Comparison of ENCODE assay signal across 18 cellular contexts in genomic region chr7:27225005-27225934, GRCh38. TPM values are rescaled to one million over a fixed set of nuclear protein-coding genes. Genes with fewer than 3 reads are reported as not detected.
DNase-seq lines count a peak whose midpoint lies in the region; ATAC-seq and TF ChIP-seq lines count a peak whose summit lies in the region.
"Had no signal": no experiment of that assay in that cellular context is flagged by ENCODE, and none has a peak within 500 bp of the region (broad histone marks: within the 10 kb centered on the region; RNA-seq: fewer than 3 reads in every experiment).

No MANE protein-coding gene starts in this region.

- TF ChIP-seq CTCF in Panc1 (IDR thresholded peaks at IDR 0.05) (no peak), prostate gland (IDR thresholded peaks at IDR 0.05) (no peak)

- in situ Hi-C loops in Panc1 (cut with HindIII; ENCODE audit: low pct_unique_long_range_greater_than_20kb, low sequenced_read_pairs) = no loop called here

- no peak for DNase-seq in Panc1 (ENCODE audit: low read depth, low spot score)
- DNase-seq in prostate gland (ENCODE audit: low spot score) = no peak
- DNase-seq in NCI-H2171 (lab: John Stamatoyannopoulos, UW) = no peak
- no peak for DNase-seq in Ammon's horn (ENCODE audit: low spot score)
- no peak for DNase-seq in hepatic stellate cell (ENCODE audit: low spot score)
- DNase-seq: activated CD4-positive, alpha-beta T cell treated with anti-CD3 and anti-CD28 coated beads for 48 hours; foreskin fibroblast; MV-4-11; NCI-H2107; occipital lobe; SIG-M5; stimulated activated CD4-positive, alpha-beta T cell treated with anti-CD3 and anti-CD28 coated beads, Interleukin-12 subunit alpha, Interleukin-12 subunit beta, amount 100 ng/mL, for 4 hours; stimulated activated naive CD8-positive, alpha-beta T cell treated with anti-CD3 and anti-CD28 coated beads, Interleukin-15, amount 100 ng/mL, for 72 hours had no signal

- H3K27ac ChIP-seq in Panc1 (ENCODE audit: low read length) (no peak overlapping the region), iPS-20b (ENCODE audit: low read length) (no peak overlapping the region), prostate gland (no peak overlapping the region)

- no peak for TF ChIP-seq POLR2A in prostate gland (IDR thresholded peaks at IDR 0.05)

- H3K27me3 ChIP-seq in Panc1 (ENCODE audit: control insufficient read depth, insufficient read depth, low read length) (peaks cover 20% of the 10 kb centered on the region), iPS-20b (ENCODE audit: insufficient read depth, low read length) (peaks cover 100% of the 10 kb centered on the region), prostate gland (replicated peaks; ENCODE audit: insufficient read depth) (no peaks in the 10 kb centered on the region)

- 28% methylated on average over 53 of the region's 61 CpGs for WGBS in prostate gland

- BruUV-seq in Panc1 (replicated peaks; lab: Mats Ljungman, UMichigan) = no TSS peak

- H3K9ac ChIP-seq in ES-I3 (ENCODE audit: low read depth, low read length) (peak overlapping the region; percentile 8), iPS-20b (ENCODE audit: low read depth, low read length) (no peak overlapping the region)

- POLR2A ChIA-PET in Panc1 (lab: Charles Lee) = no interaction called here

- H3K36me3 ChIP-seq in ES-I3 (ENCODE audit: insufficient read depth, low read length) = no peaks in the 10 kb centered on the region
- no peaks in the 10 kb centered on the region for H3K36me3 ChIP-seq in Panc1 (ENCODE audit: control insufficient read depth, insufficient read depth, low read length)
- no peaks in the 10 kb centered on the region for H3K36me3 ChIP-seq in iPS-20b (ENCODE audit: insufficient read depth, low read depth, low read length)
- no peaks in the 10 kb centered on the region for H3K36me3 ChIP-seq in prostate gland

- CTCF ChIA-PET in Panc1 (lab: Charles Lee) = no interaction called here

- peak; percentile 35; the same call in 1 of the 2 replicates for ATAC-seq in Panc1
- ATAC-seq: activated naive CD4-positive, alpha-beta T cell treated with anti-CD3 and anti-CD28 coated beads, Interleukin-2, amount 50 U/mL, for 72 hours; stimulated activated naive CD8-positive, alpha-beta T cell treated with anti-CD3 and anti-CD28 coated beads, Interleukin-15, amount 100 ng/mL, for 72 hours had no signal

- H3K9me3 ChIP-seq in ES-I3 (ENCODE audit: control insufficient read depth, insufficient read depth, low read length) (no peaks in the 10 kb centered on the region), Panc1 (ENCODE audit: control insufficient read depth, insufficient read depth, low read depth, low read length) (no peaks in the 10 kb centered on the region), iPS-20b (ENCODE audit: insufficient read depth, low read depth, low read length) (no peaks in the 10 kb centered on the region), prostate gland (no peaks in the 10 kb centered on the region)

- H3K4me3 ChIP-seq in Panc1 (ENCODE audit: low read depth in 2 of 2, low read length in 2 of 2) = 0 out of 4 replicates have a peak overlapping the region, but pooled peaks of 1 of the 2 experiments have one; percentile 6
- H3K4me3 ChIP-seq in iPS-20b (ENCODE audit: low read length) = peak overlapping the region; percentile 47; the same call in 1 of the 2 replicates
- peak overlapping the region; percentile 4 to 19 for H3K4me3 ChIP-seq in prostate gland

- intact Hi-C loops in Panc1 (cut with micrococcal nuclease; ENCODE audit: unreplicated experiment) (no loop called here), prostate gland (cut with DNase I) (no loop called here)

- no peaks in the 10 kb centered on the region; the same call in 1 of the 2 replicates for H3K4me1 ChIP-seq in ES-I3 (ENCODE audit: insufficient read depth, low read length)
- peaks cover 3% of the 10 kb centered on the region; the same call in 1 of the 2 replicates for H3K4me1 ChIP-seq in Panc1 (ENCODE audit: control insufficient read depth, insufficient read depth, low read length)
- H3K4me1 ChIP-seq in iPS-20b (ENCODE audit: insufficient read depth, low read length) = peaks cover 7% of the 10 kb centered on the region; the same call in 1 of the 2 replicates
- H3K4me1 ChIP-seq in prostate gland (replicated peaks) = no peaks in the 10 kb centered on the region

RNA-seq across cellular contexts. Expression of gene EVX1, which starts 17.3 kb away (rescaled TPM):
- total RNA-seq in Panc1 (2021; ENCODE audit: unreplicated experiment) = 0.10 TPM
- 0.16 TPM for polyA plus RNA-seq in Panc1 (2012; ENCODE audit: insufficient read length)
- total RNA-seq in prostate gland = 1 to 10 TPM; 5.1 to 5.9 TPM
- total RNA-seq: activated naive CD4-positive, alpha-beta T cell treated with anti-CD3 and anti-CD28 coated beads, Interleukin-2, amount 50 U/mL, for 72 hours; bronchial epithelial cell; occipital lobe had no signal
- polyA plus RNA-seq: IgD-negative memory B cell had no signal

RNA-seq across cellular contexts. Expression of gene HOXA13, which starts 25.4 kb away (rescaled TPM):
- total RNA-seq in Panc1 (2021; ENCODE audit: unreplicated experiment) (1.2 TPM), prostate gland (10 to 100 TPM; 19.1 to 50.4 TPM)
- 0.64 TPM for polyA plus RNA-seq in Panc1 (2012; ENCODE audit: insufficient read length)
- total RNA-seq: activated naive CD4-positive, alpha-beta T cell treated with anti-CD3 and anti-CD28 coated beads, Interleukin-2, amount 50 U/mL, for 72 hours; occipital lobe had no signal
- polyA plus RNA-seq: IgD-negative memory B cell had no signal

RNA-seq across cellular contexts. Expression of gene HOXA11, which starts 40.2 kb away (rescaled TPM):
- total RNA-seq in Panc1 (2021; ENCODE audit: unreplicated experiment) (0.57 TPM), prostate gland (1 to 10 TPM; 8.5 to 9.8 TPM)
- 0.58 TPM for polyA plus RNA-seq in Panc1 (2012; ENCODE audit: insufficient read length)
- total RNA-seq: activated naive CD4-positive, alpha-beta T cell treated with anti-CD3 and anti-CD28 coated beads, Interleukin-2, amount 50 U/mL, for 72 hours; bronchial epithelial cell; occipital lobe had no signal
- polyA plus RNA-seq: IgD-negative memory B cell had no signal

RNA-seq across cellular contexts. Expression of gene HOXA10, which starts 51.1 kb away (rescaled TPM):
- total RNA-seq in Panc1 (2021; ENCODE audit: unreplicated experiment) (0.41 TPM), prostate gland (10 to 100 TPM; 25.8 to 65.6 TPM)
- polyA plus RNA-seq in Panc1 (2012; ENCODE audit: insufficient read length) = 0.85 TPM
- total RNA-seq: activated naive CD4-positive, alpha-beta T cell treated with anti-CD3 and anti-CD28 coated beads, Interleukin-2, amount 50 U/mL, for 72 hours; bronchial epithelial cell; occipital lobe had no signal

RNA-seq across cellular contexts. Expression of gene HOXA9, which starts 59.9 kb away (rescaled TPM):
- not detected for total RNA-seq in Panc1 (2021; ENCODE audit: unreplicated experiment)
- 0.23 TPM for polyA plus RNA-seq in Panc1 (2012; ENCODE audit: insufficient read length)
- total RNA-seq in prostate gland = 10 to 100 TPM; 14.7 to 57.0 TPM
- total RNA-seq: activated naive CD4-positive, alpha-beta T cell treated with anti-CD3 and anti-CD28 coated beads, Interleukin-2, amount 50 U/mL, for 72 hours; bronchial epithelial cell; occipital lobe had no signal
